22 cellular contexts compared by ENCODE assay signal in the genomic region with DNA sequence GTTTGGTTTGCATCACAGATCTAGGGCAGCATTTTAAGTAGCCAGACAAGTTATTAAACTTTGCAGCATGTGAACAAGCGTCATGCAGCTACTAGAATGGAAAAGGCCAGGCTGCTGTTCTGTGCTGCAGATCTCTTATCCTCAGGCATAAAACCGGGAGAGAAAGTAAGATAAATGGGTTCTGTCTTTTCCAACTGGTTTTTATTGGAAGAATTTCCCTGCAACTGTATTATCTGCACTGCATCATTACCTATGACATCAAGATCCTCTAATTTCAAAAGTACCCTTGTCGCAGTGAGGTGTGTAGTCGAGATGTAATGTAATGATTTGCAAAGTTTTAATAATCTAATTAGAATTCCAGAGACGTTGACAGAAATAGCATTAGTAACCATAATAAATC.
A peak's percentile ranks its signal among the peaks of the same experiment; 100 is the strongest.
DNase-seq lines count a peak whose midpoint lies in the region; ATAC-seq, FAIRE-seq and TF ChIP-seq lines count a peak whose summit lies in the region.
"Had no signal": no experiment of that assay in that cellular context is flagged by ENCODE, and none has a peak within 500 bp of the region (broad histone marks: within the 10 kb centered on the region; RNA-seq: fewer than 3 reads in every experiment).

No MANE protein-coding gene starts in this region.

- peaks cover 3% of the 10 kb centered on the region for H3K27me3 Mint-ChIP-seq in neural progenitor cell (ENCODE audit: insufficient read depth, low read depth)

- H3K4me1 ChIP-seq in left ventricle myocardium inferior (peaks cover 35% of the 10 kb centered on the region), right cardiac atrium (ENCODE audit: control insufficient read depth, insufficient read depth, low read length) (peaks cover 9% of the 10 kb centered on the region), endothelial cell of umbilical vein (ENCODE audit: control insufficient read depth, extremely low read depth, insufficient read depth, low read length) (peaks cover 11% of the 10 kb centered on the region), neural progenitor cell (peaks cover 30% of the 10 kb centered on the region)
- H3K4me1 ChIP-seq: BLaER1, Caco-2 had no signal

- H3K36me3 Mint-ChIP-seq in neural progenitor cell = peaks cover 14% of the 10 kb centered on the region
- H3K36me3 Mint-ChIP-seq: CD4-positive, CD25-positive, alpha-beta regulatory T cell; CD8-positive, alpha-beta T cell had no signal

- dilution Hi-C loops in endothelial cell of umbilical vein (cut with MboI; ENCODE audit: extremely low pct_ligation_motif_present, low sequenced_read_pairs) = no loop called here

- H3K9me3 Mint-ChIP-seq in neural progenitor cell = peaks cover 12% of the 10 kb centered on the region
- H3K9me3 Mint-ChIP-seq: CD8-positive, alpha-beta T cell; H9 had no signal

- no peaks in the 10 kb centered on the region for H3K27me3 ChIP-seq in left ventricle myocardium inferior (ENCODE audit: low read depth)
- no peaks in the 10 kb centered on the region for H3K27me3 ChIP-seq in right cardiac atrium (ENCODE audit: control insufficient read depth, insufficient read depth)
- H3K27me3 ChIP-seq in endothelial cell of umbilical vein (ENCODE audit: control insufficient read depth in 2 of 2, insufficient read depth in 2 of 2, low read length in 2 of 2) = no peaks in the 10 kb centered on the region
- H3K27me3 ChIP-seq in neural progenitor cell = no peaks in the 10 kb centered on the region
- H3K27me3 ChIP-seq: BLaER1 had no signal

- CTCF ChIA-PET in endothelial cell of umbilical vein (lab: Charles Lee) = interaction anchor here (1.2 to 4.4 kb wide), 8 partner anchors 11 to 603 kb away, joined by 3 to 31 read pairs (median 6); no protein-coding TSS in a partner anchor

- H3K36me3 ChIP-seq in left ventricle myocardium inferior (no peaks in the 10 kb centered on the region), endothelial cell of umbilical vein (ENCODE audit: control insufficient read depth in 2 of 2, extremely low read depth in 1 of 2, insufficient read depth in 2 of 2, low read length in 2 of 2) (no peaks in the 10 kb centered on the region), neural progenitor cell (no peaks in the 10 kb centered on the region)
- H3K36me3 ChIP-seq: BLaER1 had no signal

- no peak overlapping the region for H3K4me2 ChIP-seq in endothelial cell of umbilical vein (ENCODE audit: insufficient read depth, low read length)
- H3K4me2 ChIP-seq in neural progenitor cell = peak overlapping the region; percentile 16
- H3K4me2 ChIP-seq: BLaER1 had no signal

- H3K9me3 ChIP-seq in left ventricle myocardium inferior (replicated peaks) (no peaks in the 10 kb centered on the region), right cardiac atrium (ENCODE audit: control insufficient read depth, low read length) (no peaks in the 10 kb centered on the region), endothelial cell of umbilical vein (replicated peaks; ENCODE audit: control insufficient read depth, insufficient read depth, low read length) (no peaks in the 10 kb centered on the region), neural progenitor cell (ENCODE audit: low read depth) (no peaks in the 10 kb centered on the region)
- H3K9me3 ChIP-seq: BLaER1, Caco-2 had no signal

- intact Hi-C loops in left ventricle myocardium inferior (cut with micrococcal nuclease) (loop anchor here (10.0 kb wide), 1 partner anchor 208 kb away; no protein-coding TSS in a partner anchor), right cardiac atrium (cut with DNase I) (no loop called here), endothelial cell of umbilical vein (cut with micrococcal nuclease) (loop anchor here (5.0 kb wide), 1 partner anchor 196 kb away; no protein-coding TSS in a partner anchor)

- H3K4me3 Mint-ChIP-seq in neural progenitor cell = no peak overlapping the region
- H3K4me3 Mint-ChIP-seq: B cell; CD4-positive, CD25-positive, alpha-beta regulatory T cell; CD8-positive, alpha-beta T cell; H9 had no signal

- no peak overlapping the region for H3K4me3 ChIP-seq in left ventricle myocardium inferior
- H3K4me3 ChIP-seq in right cardiac atrium (ENCODE audit: low read length) = no peak overlapping the region
- H3K4me3 ChIP-seq in endothelial cell of umbilical vein (replicated peaks in 1 of 3; ENCODE audit: insufficient read depth in 1 of 3, low read depth in 1 of 3, low read length in 3 of 3) = no peak overlapping the region
- H3K4me3 ChIP-seq in neural progenitor cell = no peak overlapping the region
- H3K4me3 ChIP-seq: BLaER1, GM23248 had no signal

- H3K9ac ChIP-seq in endothelial cell of umbilical vein (replicated peaks; ENCODE audit: extremely low read depth, insufficient read depth, low read length) (no peak overlapping the region), neural progenitor cell (no peak overlapping the region)
- H3K9ac ChIP-seq: BLaER1, GM23248 had no signal

- no peak for TF ChIP-seq POLR2A in endothelial cell of umbilical vein (IDR thresholded peaks at IDR 0.05; ENCODE audit: low read depth, low read length)

- H3K27ac ChIP-seq in left ventricle myocardium inferior (replicated peaks) (peak overlapping the region; percentile 74), right cardiac atrium (ENCODE audit: low read length) (no peak overlapping the region), endothelial cell of umbilical vein (ENCODE audit: insufficient read depth, low read depth, low read length) (no peak overlapping the region), neural progenitor cell (peak overlapping the region; percentile 23)
- H3K27ac ChIP-seq: BLaER1, C4-2B, GM23248 had no signal

- no peak for ATAC-seq in right cardiac atrium
- ATAC-seq: CD8-positive, alpha-beta T cell had no signal

- WGBS in right cardiac atrium = 78% methylated on average over 5 of the region's 5 CpGs

- no peak for DNase-seq in left ventricle myocardium inferior
- DNase-seq in right cardiac atrium = no peak
- no peak for DNase-seq in endothelial cell of umbilical vein (ENCODE audit: low read depth, low spot score)
- no peak for DNase-seq in neural progenitor cell (ENCODE audit: low spot score)
- DNase-seq in activated CD4-positive, alpha-beta T cell treated with anti-CD3 and anti-CD28 coated beads, Interleukin-2, amount 50 U/mL, for 4 hours = no peak
- DNase-seq in A172 (ENCODE audit: low spot score) = no peak
- no peak for DNase-seq in HCEC 1CT
- DNase-seq: Caco-2; CD4-positive, CD25-positive, alpha-beta regulatory T cell; CD8-positive, alpha-beta T cell; DMS153; DND-41; GM23248; H9 had no signal

- H4K20me1 ChIP-seq in endothelial cell of umbilical vein (replicated peaks; ENCODE audit: control insufficient read depth, extremely low read depth, insufficient read depth, low read length) (no peaks in the 10 kb centered on the region), neural progenitor cell (ENCODE audit: low read depth) (peaks cover 6% of the 10 kb centered on the region)
- H4K20me1 ChIP-seq: BLaER1 had no signal

- no peak overlapping the region for H2AFZ ChIP-seq in endothelial cell of umbilical vein (ENCODE audit: low read depth, low read length)
- H2AFZ ChIP-seq in neural progenitor cell (replicated peaks) = no peak overlapping the region
- H2AFZ ChIP-seq: GM23248 had no signal

- TF ChIP-seq CTCF in left ventricle myocardium inferior (IDR thresholded peaks at IDR 0.05; ENCODE audit: borderline replicate concordance) (no peak), endothelial cell of umbilical vein (IDR thresholded peaks at IDR 0.05; ENCODE audit: extremely low read depth in 1 of 2, insufficient read depth in 1 of 2, low read depth in 1 of 2, low read length in 2 of 2) (no peak), neural progenitor cell (IDR thresholded peaks at IDR 0.05) (no peak)

- peaks cover 15% of the 10 kb centered on the region for H3K4me1 Mint-ChIP-seq in neural progenitor cell
- H3K4me1 Mint-ChIP-seq: B cell; CD4-positive, CD25-positive, alpha-beta regulatory T cell had no signal

- peaks cover 7% of the 10 kb centered on the region for H3F3A ChIP-seq in neural progenitor cell (ENCODE audit: low read depth)

- BruUV-seq in endothelial cell of umbilical vein (replicated peaks; lab: Mats Ljungman, UMichigan) = no TSS peak

- no peaks in the 10 kb centered on the region for H3K9me1 ChIP-seq in endothelial cell of umbilical vein (replicated peaks; ENCODE audit: control insufficient read depth, extremely low read depth, insufficient read depth, low read length)

- POLR2A ChIA-PET in endothelial cell of umbilical vein (lab: Charles Lee) = interaction anchor here (1.6 kb wide), 1 partner anchor 572 kb away, joined by 4 read pairs; a partner anchor contains a TSS

- FAIRE-seq in endothelial cell of umbilical vein (lab: Jason Lieb, UNC) = peak; percentile 21
- FAIRE-seq: A204.1, G401.6, GM12892, GM19239, H1 had no signal

- no peaks in the 10 kb centered on the region for H3K79me2 ChIP-seq in endothelial cell of umbilical vein (ENCODE audit: control insufficient read depth, insufficient read depth, low read length)
- H3K79me2 ChIP-seq in neural progenitor cell (ENCODE audit: low read depth) = no peaks in the 10 kb centered on the region

- H3K27ac Mint-ChIP-seq in neural progenitor cell = no peak overlapping the region
- H3K27ac Mint-ChIP-seq: B cell; CD4-positive, CD25-positive, alpha-beta regulatory T cell; CD8-positive, alpha-beta T cell; H9 had no signal

TF ChIP-seq in endothelial cell of umbilical vein, 7 proteins besides CTCF, POLR2A, EP300 and RAD21:
- TF ChIP-seq POLR2AphosphoS5 (IDR thresholded peaks at IDR 0.05; ENCODE audit: insufficient read depth, low read depth, low read length) = no peak

Comparison
In these comparisons a context has a peak if more than half of its experiments do, and no peak if none do; other contexts are left out.
1. H3K27ac ChIP-seq: peak in left ventricle myocardium inferior (single experiment) and neural progenitor cell (single experiment); none in right cardiac atrium (single experiment) and endothelial cell of umbilical vein (single experiment).
2. intact Hi-C loops: an anchor here in left ventricle myocardium inferior (10.0 kb wide) and endothelial cell of umbilical vein (5.0 kb wide); none called in right cardiac atrium.